30 cellular contexts compared by ENCODE assay signal in the genomic region with DNA sequence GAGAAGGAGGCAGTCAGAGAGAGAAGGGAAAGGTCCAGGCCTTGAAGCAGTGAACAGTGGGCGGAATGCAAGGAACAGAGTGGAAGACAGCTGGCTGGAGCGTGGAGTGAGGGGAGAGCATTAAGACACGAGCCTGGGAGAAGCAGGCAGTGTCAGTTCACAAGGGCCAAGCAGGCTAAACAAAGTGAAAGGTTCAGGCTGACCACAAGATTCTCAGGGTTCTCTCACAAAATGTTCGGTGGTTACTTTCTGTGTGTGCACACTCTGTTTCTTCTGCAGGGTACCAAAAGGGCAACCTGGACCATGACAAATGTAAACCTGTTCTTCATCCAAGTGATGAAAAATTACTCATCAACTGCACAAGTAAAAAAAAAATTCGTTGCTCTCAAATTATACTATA.
"Had no signal": no experiment of that assay in that cellular context is flagged by ENCODE, and none has a peak within 500 bp of the region (broad histone marks: within the 10 kb centered on the region; RNA-seq: fewer than 3 reads in every experiment).

No MANE protein-coding gene starts in this region.

- H3K4me2 ChIP-seq: PC-9 had no signal

- DNase-seq: Kasumi-1, KG1, MG63, MV-4-11, NCI-H1092, NCI-H1105, NCI-H1417 treated with DMSO at 0.1 percent for 48 hours, NCI-H1436 treated with DMSO at 0.1 percent for 48 hours, NCI-H1694 treated with DMSO at 0.1 percent for 48 hours, NCI-H187 treated with DMSO at 0.1 percent for 48 hours, NCI-H2029, NCI-H2081, NCI-H2171 treated with DMSO at 0.1 percent for 48 hours, NCI-H226, NCI-H446 treated with DMSO at 0.1 percent for 48 hours, NCI-H510A, NCI-H524, NCI-H526, NCI-H69, NCI-H748 treated with DMSO at 0.1 percent for 48 hours, NCI-H82, PC-9, SHP77, SIG-M5, SJCRH30 had no signal

- H3K27ac ChIP-seq: PC-9, RWPE1, SJCRH30, SK-N-MC had no signal

- H3K4me1 ChIP-seq: SJCRH30 had no signal

- ATAC-seq: Panc1, Right ventricle myocardium inferior, SK-N-SH treated with all-trans-retinoic acid at 6 μM for 48 hours had no signal

- H3K36me3 ChIP-seq: MG63, SJCRH30 had no signal

- H3K27me3 ChIP-seq: MG63, SJCRH30 had no signal

- H2AFZ ChIP-seq: PC-9 had no signal

- H3K4me3 ChIP-seq: MG63, PC-9, SJCRH30, SK-N-MC had no signal
